In the genomic region with DNA sequence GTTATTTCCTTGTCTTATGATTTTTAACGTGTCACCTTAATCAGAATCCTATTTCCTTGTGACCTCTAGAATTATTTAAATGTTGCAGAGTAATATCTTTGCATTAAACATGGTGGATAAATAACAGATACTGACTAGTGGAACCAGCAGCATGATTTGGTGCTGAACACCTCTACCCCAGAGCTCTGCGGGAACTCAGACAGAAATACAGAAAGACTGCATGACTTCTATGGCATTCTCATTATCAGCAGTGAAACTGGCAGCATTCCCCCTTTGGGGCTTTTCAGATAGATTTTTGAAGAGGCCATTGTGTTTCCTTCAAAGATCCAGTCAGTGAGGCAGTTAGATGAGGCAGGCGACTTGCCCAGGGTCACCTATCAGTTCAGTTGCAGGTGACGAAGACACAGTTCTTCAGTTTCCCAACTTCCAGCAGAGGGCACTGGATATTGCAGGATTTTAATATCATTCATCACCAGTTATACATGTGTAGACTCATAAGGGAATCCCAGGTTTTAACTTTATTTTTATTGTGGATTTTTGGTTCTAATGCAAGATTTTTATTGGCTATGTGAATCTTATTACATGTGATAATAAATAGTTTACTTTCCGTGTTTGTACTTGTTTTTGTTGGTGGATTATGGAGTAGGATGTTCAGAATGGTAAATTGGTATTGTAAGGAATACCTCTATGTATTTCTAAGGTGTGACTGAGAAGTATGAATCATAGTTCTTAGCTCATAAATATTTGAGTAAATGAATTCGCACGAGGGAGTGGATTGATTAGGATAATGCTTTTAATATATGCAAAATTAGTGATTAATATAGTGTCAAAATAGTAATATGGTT, we compare ENCODE assay signal across 8 cellular contexts.
A peak's percentile ranks its signal among the peaks of the same experiment; 100 is the strongest.
DNase-seq lines count a peak whose midpoint lies in the region; ATAC-seq, FAIRE-seq and TF ChIP-seq lines count a peak whose summit lies in the region.

No MANE protein-coding gene starts in this region.

- H2AFZ ChIP-seq in astrocyte (ENCODE audit: low read depth, low read length) = no peak overlapping the region
- H2AFZ ChIP-seq in MM.1S (ENCODE audit: low read length) = no peak overlapping the region

- H3K27ac Mint-ChIP-seq in astrocyte (ENCODE audit: unreplicated experiment) = no peak overlapping the region
- no peak overlapping the region for H3K27ac Mint-ChIP-seq in CD8-positive, alpha-beta T cell

- FAIRE-seq in astrocyte (lab: Jason Lieb, UNC) = no peak

- H3K4me3 ChIP-seq in astrocyte (ENCODE audit: insufficient read depth, low read depth, low read length) (no peak overlapping the region), MM.1S (ENCODE audit: low read length) (no peak overlapping the region)
- H3K4me3 ChIP-seq in CD8-positive, alpha-beta T cell (ENCODE audit: low read depth, low read length) = no peak overlapping the region

- no peaks in the 10 kb centered on the region for H3K9me3 Mint-ChIP-seq in astrocyte (ENCODE audit: unreplicated experiment)
- no peaks in the 10 kb centered on the region for H3K9me3 Mint-ChIP-seq in CD8-positive, alpha-beta T cell

- H3K4me3 Mint-ChIP-seq in astrocyte (ENCODE audit: unreplicated experiment) = no peak overlapping the region
- H3K4me3 Mint-ChIP-seq in CD8-positive, alpha-beta T cell = no peak overlapping the region

- CTCF ChIA-PET in CD8-positive, alpha-beta T cell (lab: Charles Lee) = no interaction called here

- peak; percentile 62 for ATAC-seq in left lobe of liver
- ATAC-seq in GM19452 (IDR thresholded peaks at IDR 0.05; ENCODE audit: unreplicated experiment) = no peak
- ATAC-seq in CD8-positive, alpha-beta T cell = no peak
- ATAC-seq in HG03139 (IDR thresholded peaks at IDR 0.05; ENCODE audit: unreplicated experiment) = no peak

- DNase-seq in Ammon's horn (ENCODE audit: low spot score) (peak; percentile 58), LHCN-M2 (ENCODE audit: low read depth) (peak; percentile 24), astrocyte (ENCODE audit: low read depth) (peak; percentile 14), left lobe of liver (ENCODE audit: low spot score) (no peak), MM.1S (no peak)
- no peak for DNase-seq in CD8-positive, alpha-beta T cell

- H3K27me3 Mint-ChIP-seq in astrocyte (ENCODE audit: low read depth, unreplicated experiment) = no peaks in the 10 kb centered on the region
- H3K27me3 Mint-ChIP-seq in CD8-positive, alpha-beta T cell (ENCODE audit: low read depth) = peaks cover 2% of the 10 kb centered on the region

- no peaks in the 10 kb centered on the region for H3K9me2 ChIP-seq in MM.1S (replicated peaks; ENCODE audit: insufficient read depth, low read length)

- H3K36me3 ChIP-seq in astrocyte (ENCODE audit: insufficient read depth, low read length) = no peaks in the 10 kb centered on the region
- no peaks in the 10 kb centered on the region for H3K36me3 ChIP-seq in MM.1S (replicated peaks; ENCODE audit: insufficient read depth, low read length)
- no peaks in the 10 kb centered on the region for H3K36me3 ChIP-seq in CD8-positive, alpha-beta T cell (ENCODE audit: insufficient read depth, low read length)

- peak; percentile 49 for TF ChIP-seq CTCF in astrocyte (IDR thresholded peaks at IDR 0.05; ENCODE audit: insufficient read depth, low read depth, low read length)
- TF ChIP-seq CTCF in MM.1S (IDR thresholded peaks at IDR 0.05; ENCODE audit: low read length) = no peak
- TF ChIP-seq CTCF in CD8-positive, alpha-beta T cell (IDR thresholded peaks at IDR 0.05) = no peak

- intact Hi-C loops in CD8-positive, alpha-beta T cell (cut with DNase I, micrococcal nuclease) = loop anchor here (5.0 to 10.0 kb wide), 2 partner anchors 974 to 977 kb away; no protein-coding TSS in a partner anchor

- POLR2A ChIA-PET in CD8-positive, alpha-beta T cell (lab: Charles Lee) = interaction anchor here (1.1 kb wide), 1 partner anchor 10 kb away, joined by 3 read pairs; no protein-coding TSS in a partner anchor

- H3K27ac ChIP-seq in astrocyte (ENCODE audit: low read depth, low read length) = no peak overlapping the region
- no peak overlapping the region for H3K27ac ChIP-seq in MM.1S (ENCODE audit: low read length)
- H3K27ac ChIP-seq in CD8-positive, alpha-beta T cell (ENCODE audit: low read depth, low read length) = no peak overlapping the region

- H4K20me1 ChIP-seq in astrocyte (ENCODE audit: insufficient read depth, low read length) (no peaks in the 10 kb centered on the region), MM.1S (ENCODE audit: insufficient read depth, low read length) (no peaks in the 10 kb centered on the region)

- H3K9me3 ChIP-seq in astrocyte (ENCODE audit: insufficient read depth, low read depth, low read length) (no peaks in the 10 kb centered on the region), MM.1S (replicated peaks; ENCODE audit: insufficient read depth, low read length) (no peaks in the 10 kb centered on the region)
- no peaks in the 10 kb centered on the region for H3K9me3 ChIP-seq in CD8-positive, alpha-beta T cell (ENCODE audit: low read length)

- no peaks in the 10 kb centered on the region for H3K79me2 ChIP-seq in astrocyte (ENCODE audit: insufficient read depth, low read length)
- no peaks in the 10 kb centered on the region for H3K79me2 ChIP-seq in MM.1S (ENCODE audit: low read length)

- no peaks in the 10 kb centered on the region for H3F3A ChIP-seq in MM.1S (ENCODE audit: insufficient read depth, low read length)

- H3K4me2 ChIP-seq in astrocyte (ENCODE audit: low read length) = no peak overlapping the region
- no peak overlapping the region for H3K4me2 ChIP-seq in MM.1S (ENCODE audit: low read depth, low read length)

- H3K36me3 Mint-ChIP-seq in astrocyte (ENCODE audit: low read depth, unreplicated experiment) = peaks cover 3% of the 10 kb centered on the region
- no peaks in the 10 kb centered on the region for H3K36me3 Mint-ChIP-seq in CD8-positive, alpha-beta T cell

- H3K27me3 ChIP-seq in astrocyte (ENCODE audit: insufficient read depth, low read length) = no peaks in the 10 kb centered on the region
- no peaks in the 10 kb centered on the region for H3K27me3 ChIP-seq in MM.1S (replicated peaks; ENCODE audit: insufficient read depth, low read length)
- H3K27me3 ChIP-seq in CD8-positive, alpha-beta T cell (ENCODE audit: insufficient read depth, low read length) = no peaks in the 10 kb centered on the region

- no peak overlapping the region for H3K9ac ChIP-seq in astrocyte (ENCODE audit: low read length)
- H3K9ac ChIP-seq in MM.1S (ENCODE audit: low read length) = no peak overlapping the region

- H3K4me1 Mint-ChIP-seq in astrocyte (ENCODE audit: low read depth, unreplicated experiment) = no peaks in the 10 kb centered on the region
- H3K4me1 Mint-ChIP-seq in CD8-positive, alpha-beta T cell (ENCODE audit: low read depth) = no peaks in the 10 kb centered on the region

- H3K4me1 ChIP-seq in astrocyte (ENCODE audit: insufficient read depth, low read length) = no peaks in the 10 kb centered on the region
- H3K4me1 ChIP-seq in MM.1S (ENCODE audit: low read length) = no peaks in the 10 kb centered on the region
- H3K4me1 ChIP-seq in CD8-positive, alpha-beta T cell (ENCODE audit: insufficient read depth, low read length) = no peaks in the 10 kb centered on the region

Comparison
In these comparisons a context has a peak if more than half of its experiments do, and no peak if none do; other contexts are left out.
1. DNase-seq: peak in Ammon's horn (single experiment), LHCN-M2 (single experiment) and astrocyte (single experiment); none in left lobe of liver (single experiment), MM.1S (single experiment) and CD8-positive, alpha-beta T cell (0 of 7).